In genomic region chr6:24408719-24409410, GRCh38 we compare ENCODE assay signal across 14 cellular contexts. TPM values are rescaled to one million over a fixed set of nuclear protein-coding genes. Genes with fewer than 3 reads are reported as not detected.
DNase-seq lines count a peak whose midpoint lies in the region; ATAC-seq, FAIRE-seq and TF ChIP-seq lines count a peak whose summit lies in the region.
"Had no signal": no experiment of that assay in that cellular context is flagged by ENCODE, and none has a peak within 500 bp of the region (broad histone marks: within the 10 kb centered on the region; RNA-seq: fewer than 3 reads in every experiment).

No MANE protein-coding gene starts in this region.

- POLR2A ChIA-PET in GM10248 (lab: Yijun Ruan, JAX), result interaction anchor here (0.5 to 0.6 kb wide), 2 partner anchors 146 to 288 kb away, joined by 3 to 7 read pairs; no protein-coding TSS in a partner anchor

- intact Hi-C loops in vagina (cut with DNase I), result no loop called here

- H3K4me1 ChIP-seq in vagina, result peaks cover 8% of the 10 kb centered on the region

- CTCF ChIA-PET in GM10248 (lab: Yijun Ruan, JAX), result interaction anchor here (1.0 to 1.2 kb wide), 2 partner anchors 23 to 49 kb away, joined by 3 to 4 read pairs; no protein-coding TSS in a partner anchor

- FAIRE-seq in GM19239 (lab: Jason Lieb, UNC), result peak; percentile 66

- H3K27ac ChIP-seq in vagina, result no peak overlapping the region

- H3K9me3 ChIP-seq in vagina, result no peaks in the 10 kb centered on the region

- H3K36me3 ChIP-seq in vagina, result peaks cover 0 to 48% of the 10 kb centered on the region in 2 donors

- no peaks in the 10 kb centered on the region for H3K27me3 ChIP-seq in vagina

- DNase-seq in GM10248 (ENCODE audit: extremely low spot score) (peak; percentile 50), GM19239 (ENCODE audit: insufficient read length, low spot score) (no peak), NCI-H187 (lab: John Stamatoyannopoulos, UW) (no peak), DMS 273 treated with DMSO at 0.1 percent for 48 hours (lab: John Stamatoyannopoulos, UW) (no peak), iPS-NIHi11 (ENCODE audit: low spot score) (no peak), vagina (ENCODE audit: extremely low spot score in 2 of 2) (no peak)
- DNase-seq: activated CD4-positive, alpha-beta T cell treated with anti-CD3 and anti-CD28 coated beads, Interleukin-2, amount 50 U/mL, for 1 hour; activated naive CD8-positive, alpha-beta T cell treated with anti-CD3 and anti-CD28 coated beads, Interleukin-2, amount 50 U/mL, for 24 hours; foreskin melanocyte; left cardiac atrium; NCI-H748 treated with DMSO at 0.1 percent for 48 hours had no signal

- TF ChIP-seq POLR2A in vagina (IDR thresholded peaks at IDR 0.05), result no peak

- TF ChIP-seq CTCF in GM10248 (IDR thresholded peaks at IDR 0.05; ENCODE audit: control extremely low read depth, extremely low read depth, low read depth, missing control alignments), result no peak
- TF ChIP-seq CTCF in vagina (IDR thresholded peaks at IDR 0.05), result no peak

- no peak overlapping the region for H3K4me3 ChIP-seq in vagina

- ATAC-seq in HG02571 (IDR thresholded peaks at IDR 0.05; ENCODE audit: unreplicated experiment) (peak; percentile 85), HG03342 (IDR thresholded peaks at IDR 0.05; ENCODE audit: unreplicated experiment) (peak; percentile 88)
- ATAC-seq: activated naive CD8-positive, alpha-beta T cell treated with anti-CD3 and anti-CD28 coated beads, Interleukin-2, amount 50 U/mL, for 24 hours; HCT116; left cardiac atrium had no signal

RNA-seq across cellular contexts. Expression of gene MRS2, which starts 6.1 kb away (rescaled TPM):
- total RNA-seq in vagina, result 23.1 TPM

RNA-seq across cellular contexts. Expression of gene DCDC2, which starts 51.0 kb away (rescaled TPM):
- not detected for total RNA-seq in vagina
